11 cellular contexts compared by ENCODE assay signal in the genomic region with DNA sequence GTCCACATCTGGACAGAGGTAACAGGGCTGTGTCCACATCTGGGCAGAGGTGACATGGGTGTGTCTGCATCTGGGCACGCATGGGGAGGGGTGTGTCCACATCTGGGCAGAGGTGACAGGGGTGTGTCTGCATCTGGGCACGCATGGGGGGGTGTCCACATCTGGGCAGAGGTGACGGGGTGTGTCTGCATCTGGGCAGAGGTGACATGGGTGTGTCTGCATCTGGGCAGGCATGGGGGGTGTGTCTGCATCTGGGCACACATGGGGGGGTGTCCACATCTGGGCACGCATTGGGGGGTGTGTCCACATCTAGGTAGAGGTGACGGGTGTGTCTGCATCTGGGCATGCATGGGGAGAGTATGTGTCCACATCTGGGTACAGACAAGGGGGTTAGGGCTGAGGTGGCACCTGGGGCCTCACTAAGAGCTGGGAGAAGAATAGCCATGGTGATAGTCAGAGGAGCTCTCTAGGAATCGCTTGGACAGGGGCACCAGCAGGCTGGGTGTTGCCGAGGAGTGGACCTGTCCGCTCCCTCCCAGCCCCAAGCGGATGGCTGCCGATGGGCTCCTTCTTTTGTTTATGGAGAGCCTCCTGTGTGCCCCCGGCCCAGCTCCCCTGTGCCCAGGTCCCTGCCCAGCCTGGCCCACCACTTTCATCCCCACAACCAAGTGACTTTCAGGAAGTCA.
"Had no signal": no experiment of that assay in that cellular context is flagged by ENCODE, and none has a peak within 500 bp of the region (broad histone marks: within the 10 kb centered on the region; RNA-seq: fewer than 3 reads in every experiment).

No MANE protein-coding gene starts in this region.

- H3K79me2 ChIP-seq: parathyroid adenoma had no signal

- H3K27me3 Mint-ChIP-seq: activated naive CD4-positive, alpha-beta T cell treated with anti-CD3 and anti-CD28 coated beads, Interleukin-2, amount 10 ng/mL, durations not matched to agents 7 days and 5 days; type B pancreatic cell had no signal

- H3K4me1 Mint-ChIP-seq: activated naive CD4-positive, alpha-beta T cell treated with anti-CD3 and anti-CD28 coated beads, Interleukin-2, amount 10 ng/mL, durations not matched to agents 7 days and 5 days had no signal

- H3K27me3 ChIP-seq: ascending aorta, cardiac muscle cell, suprapubic skin had no signal

- DNase-seq: activated naive CD4-positive, alpha-beta T cell treated with anti-CD3 and anti-CD28 coated beads, Interleukin-2, amount 10 ng/mL, durations not matched to agents 7 days and 5 days; stimulated activated CD4-positive, alpha-beta T cell treated with anti-CD3 and anti-CD28 coated beads, Interleukin-12 subunit alpha, Interleukin-12 subunit beta, amount 100 ng/mL, for 4 hours; stimulated activated naive CD4-positive, alpha-beta T cell treated with Interleukin-2 at 50 U/mL for 16 hours; SW 1271 had no signal

- H3K4me3 ChIP-seq: ascending aorta, cardiac muscle cell, suprapubic skin had no signal

- H3K4me3 Mint-ChIP-seq: activated naive CD4-positive, alpha-beta T cell treated with anti-CD3 and anti-CD28 coated beads, Interleukin-2, amount 10 ng/mL, durations not matched to agents 7 days and 5 days; neural crest cell; T-helper 2 cell treated with Interferon-gamma antibody and Interleukin-4, amounts not matched to agents 5 μg/mL and 100 μg/mL, for 36 hours; type B pancreatic cell had no signal

- H3K4me1 ChIP-seq: ascending aorta, parathyroid adenoma, suprapubic skin had no signal

- H3K9me3 Mint-ChIP-seq: activated naive CD4-positive, alpha-beta T cell treated with anti-CD3 and anti-CD28 coated beads, Interleukin-2, amount 10 ng/mL, durations not matched to agents 7 days and 5 days; neural crest cell; T-helper 2 cell treated with Interferon-gamma antibody and Interleukin-4, amounts not matched to agents 5 μg/mL and 100 μg/mL, for 36 hours had no signal

- H2AFZ ChIP-seq: parathyroid adenoma had no signal

- H3K27ac Mint-ChIP-seq: activated naive CD4-positive, alpha-beta T cell treated with anti-CD3 and anti-CD28 coated beads, Interleukin-2, amount 10 ng/mL, durations not matched to agents 7 days and 5 days; T-helper 2 cell treated with Interferon-gamma antibody and Interleukin-4, amounts not matched to agents 5 μg/mL and 100 μg/mL, for 36 hours; type B pancreatic cell had no signal

- H3K27ac ChIP-seq: ascending aorta, cardiac muscle cell, parathyroid adenoma, suprapubic skin had no signal

- H3K9me3 ChIP-seq: ascending aorta, suprapubic skin had no signal

- H3K36me3 ChIP-seq: ascending aorta, cardiac muscle cell had no signal
